Comparison of ENCODE assay signal across 12 cellular contexts in genomic region chr6:31538805-31539400, GRCh38. TPM values are rescaled to one million over a fixed set of nuclear protein-coding genes. Genes with fewer than 3 reads are reported as not detected.
DNase-seq lines count a peak whose midpoint lies in the region; ATAC-seq, FAIRE-seq and TF ChIP-seq lines count a peak whose summit lies in the region.
"Had no signal": no experiment of that assay in that cellular context is flagged by ENCODE, and none has a peak within 500 bp of the region (broad histone marks: within the 10 kb centered on the region; RNA-seq: fewer than 3 reads in every experiment).

No MANE protein-coding gene starts in this region.

- DNase-seq in activated T-cell treated with anti-CD3 and anti-CD28 coated beads, Interleukin-2, amount 50 U/mL, for 4 hours = no peak
- DNase-seq in activated T-cell treated with anti-CD3 and anti-CD28 coated beads for 4 hours (no peak), keratinocyte (ENCODE audit: low read depth, low spot score) (no peak), left lung (no peak), NCI-H2171 treated with DMSO at 0.1 percent for 48 hours (lab: John Stamatoyannopoulos, UW) (no peak)
- DNase-seq in activated naive CD8-positive, alpha-beta T cell treated with anti-CD3 and anti-CD28 coated beads, Interleukin-2, amount 10 ng/mL, durations not matched to agents 7 days and 5 days = no peak
- DNase-seq: foreskin keratinocyte, NCI-H345 had no signal

- H3K36me3 Mint-ChIP-seq in activated T-cell treated with anti-CD3 and anti-CD28 coated beads, Interleukin-2, amount 50 U/mL, for 4 hours (ENCODE audit: insufficient read depth) = peaks cover 58% of the 10 kb centered on the region
- peaks cover 54% of the 10 kb centered on the region for H3K36me3 Mint-ChIP-seq in activated naive CD8-positive, alpha-beta T cell treated with anti-CD3 and anti-CD28 coated beads, Interleukin-2, amount 10 ng/mL, durations not matched to agents 7 days and 5 days

- H3K9me3 ChIP-seq in keratinocyte (ENCODE audit: control insufficient read depth, low read depth, low read length) (no peaks in the 10 kb centered on the region), stomach smooth muscle (ENCODE audit: control insufficient read depth in 2 of 2, low read length in 2 of 2) (no peaks in the 10 kb centered on the region), left lung (no peaks in the 10 kb centered on the region)

- POLR2A ChIA-PET in activated naive CD8-positive, alpha-beta T cell treated with anti-CD3 and anti-CD28 coated beads, Interleukin-2, amount 10 ng/mL, durations not matched to agents 7 days and 5 days (lab: Charles Lee) = interaction anchor here (1.0 to 3.9 kb wide), 3 partner anchors 10 to 44 kb away, joined by 4 to 27 read pairs (median 10); partner anchors contain the start of genes MCCD1 and MICB

- dilution Hi-C loops in keratinocyte (cut with MboI; ENCODE audit: extremely low pct_ligation_motif_present, low sequenced_read_pairs) = no loop called here

- H3K4me1 Mint-ChIP-seq in activated T-cell treated with anti-CD3 and anti-CD28 coated beads, Interleukin-2, amount 50 U/mL, for 4 hours (ENCODE audit: low read depth) = peaks cover 51% of the 10 kb centered on the region
- peaks cover 56% of the 10 kb centered on the region for H3K4me1 Mint-ChIP-seq in activated naive CD8-positive, alpha-beta T cell treated with anti-CD3 and anti-CD28 coated beads, Interleukin-2, amount 10 ng/mL, durations not matched to agents 7 days and 5 days

- peak overlapping the region; percentile 49 for H3K9ac ChIP-seq in keratinocyte (ENCODE audit: control insufficient read depth, extremely low read depth, insufficient read depth, low read length)
- H3K9ac ChIP-seq in stomach smooth muscle (ENCODE audit: low read length in 2 of 2) = peak overlapping the region; percentile 30 to 98

- H3K9me1 ChIP-seq in keratinocyte (ENCODE audit: control insufficient read depth, extremely low read depth, insufficient read depth, low read length) = no peaks in the 10 kb centered on the region

- H3K4me3 Mint-ChIP-seq in activated T-cell treated with anti-CD3 and anti-CD28 coated beads, Interleukin-2, amount 50 U/mL, for 4 hours = peak overlapping the region; percentile 96
- H3K4me3 Mint-ChIP-seq in activated naive CD8-positive, alpha-beta T cell treated with anti-CD3 and anti-CD28 coated beads, Interleukin-2, amount 10 ng/mL, durations not matched to agents 7 days and 5 days = peak overlapping the region; percentile 95

- no peaks in the 10 kb centered on the region for H3K9me3 Mint-ChIP-seq in activated T-cell treated with anti-CD3 and anti-CD28 coated beads, Interleukin-2, amount 50 U/mL, for 4 hours
- no peaks in the 10 kb centered on the region for H3K9me3 Mint-ChIP-seq in activated naive CD8-positive, alpha-beta T cell treated with anti-CD3 and anti-CD28 coated beads, Interleukin-2, amount 10 ng/mL, durations not matched to agents 7 days and 5 days

- peak overlapping the region; percentile 72 for H3K27ac Mint-ChIP-seq in activated naive CD8-positive, alpha-beta T cell treated with anti-CD3 and anti-CD28 coated beads, Interleukin-2, amount 10 ng/mL, durations not matched to agents 7 days and 5 days

- intact Hi-C loops in left lung (cut with DNase I) = no loop called here

- H2AFZ ChIP-seq in keratinocyte (ENCODE audit: control insufficient read depth, low read length) = no peak overlapping the region

- TF ChIP-seq CTCF in keratinocyte (optimal IDR thresholded peaks at IDR 0.05 in 1 of 3, IDR thresholded peaks at IDR 0.05 in 1 of 3, conservative IDR thresholded peaks at IDR 0.05 in 1 of 3; ENCODE audit: extremely low read depth in 1 of 3, insufficient read depth in 2 of 3, low read length in 3 of 3) (no peak), left lung (IDR thresholded peaks at IDR 0.05) (no peak)

- H3K4me2 ChIP-seq in keratinocyte (ENCODE audit: control insufficient read depth, extremely low read depth, insufficient read depth, low read depth, low read length) = peak overlapping the region; percentile 98

- H3K4me1 ChIP-seq in keratinocyte (ENCODE audit: control insufficient read depth, extremely low read depth, insufficient read depth, low read length) = peaks cover 27% of the 10 kb centered on the region
- H3K4me1 ChIP-seq in stomach smooth muscle (ENCODE audit: control insufficient read depth, insufficient read depth, low read length) = peaks cover 39% of the 10 kb centered on the region
- peaks cover 20 to 61% of the 10 kb centered on the region in 2 donors for H3K4me1 ChIP-seq in left lung

- H3K27ac ChIP-seq in keratinocyte (ENCODE audit: control insufficient read depth, insufficient read depth, low read length) = peak overlapping the region; percentile 24
- H3K27ac ChIP-seq in stomach smooth muscle (ENCODE audit: low read length) = no peak overlapping the region
- H3K27ac ChIP-seq in left lung = no peak overlapping the region
- H3K27ac ChIP-seq: foreskin keratinocyte had no signal

- H3K4me3 ChIP-seq in keratinocyte (ENCODE audit: control insufficient read depth in 2 of 3, extremely low read depth in 1 of 3, insufficient read depth in 2 of 3, low read depth in 1 of 3, low read length in 3 of 3) (peak overlapping the region in 2 of 3 experiments; percentile 41 to 97), stomach smooth muscle (ENCODE audit: low read length in 2 of 2) (no peak overlapping the region), left lung (peak overlapping the region in 1 of 2 donors; percentile 83)

- H3K27me3 Mint-ChIP-seq in activated T-cell treated with anti-CD3 and anti-CD28 coated beads, Interleukin-2, amount 50 U/mL, for 4 hours (ENCODE audit: low read depth) = no peaks in the 10 kb centered on the region
- no peaks in the 10 kb centered on the region for H3K27me3 Mint-ChIP-seq in activated naive CD8-positive, alpha-beta T cell treated with anti-CD3 and anti-CD28 coated beads, Interleukin-2, amount 10 ng/mL, durations not matched to agents 7 days and 5 days

- no peak for FAIRE-seq in keratinocyte (lab: Jason Lieb, UNC)

- no peak for ATAC-seq in activated T-cell treated with anti-CD3 and anti-CD28 coated beads, Interleukin-2, amount 50 U/mL, for 4 hours
- no peak for ATAC-seq in activated naive CD8-positive, alpha-beta T cell treated with anti-CD3 and anti-CD28 coated beads, Interleukin-2, amount 10 ng/mL, durations not matched to agents 7 days and 5 days (ENCODE audit: low read depth)
- no peak for ATAC-seq in left lung
- no peak for ATAC-seq in HG03196 (IDR thresholded peaks at IDR 0.05; ENCODE audit: unreplicated experiment)
- ATAC-seq: foreskin keratinocyte had no signal

- H3K27me3 ChIP-seq in keratinocyte (ENCODE audit: control insufficient read depth, extremely low read depth, insufficient read depth, low read length) (no peaks in the 10 kb centered on the region), stomach smooth muscle (ENCODE audit: control insufficient read depth in 1 of 2, insufficient read depth in 2 of 2, low read length in 2 of 2) (no peaks in the 10 kb centered on the region), left lung (no peaks in the 10 kb centered on the region)
- H3K27me3 ChIP-seq: foreskin keratinocyte had no signal

- peaks cover 77% of the 10 kb centered on the region for H3K79me2 ChIP-seq in keratinocyte (ENCODE audit: control insufficient read depth, insufficient read depth, low read length)

- H4K20me1 ChIP-seq in keratinocyte (ENCODE audit: control insufficient read depth, extremely low read depth, insufficient read depth, low read length) = peaks cover 43% of the 10 kb centered on the region

- H3K36me3 ChIP-seq in keratinocyte (ENCODE audit: control insufficient read depth in 2 of 2, extremely low read depth in 1 of 2, insufficient read depth in 2 of 2, low read length in 2 of 2) (peaks cover 32 to 57% of the 10 kb centered on the region in 2 experiments), stomach smooth muscle (ENCODE audit: control insufficient read depth in 2 of 2, insufficient read depth in 2 of 2, low read length in 2 of 2) (peaks cover 44 to 47% of the 10 kb centered on the region in 2 donors), left lung (peaks cover 0 to 64% of the 10 kb centered on the region in 2 donors)

RNA-seq across cellular contexts. Expression of gene DDX39B, which starts 2.9 kb away (rescaled TPM):
- 100 to 1,000 TPM; 644 to 667 (median 666) TPM for total RNA-seq in activated T-cell treated with anti-CD3 and anti-CD28 coated beads, Interleukin-2, amount 50 U/mL, for 4 hours
- total RNA-seq in activated naive CD8-positive, alpha-beta T cell treated with anti-CD3 and anti-CD28 coated beads, Interleukin-2, amount 10 ng/mL, durations not matched to agents 7 days and 5 days = 100 to 1,000 TPM; 531 to 555 TPM
- polyA plus RNA-seq in keratinocyte = 270 to 540 TPM (median 314 TPM) in 3 replicates
- polyA plus RNA-seq in keratinocyte (2011; ENCODE audit: low read depth) = 131 TPM
- 156 and 228 TPM in 2 replicates for polyA plus RNA-seq in keratinocyte (2011; cell fraction: cytosol; rRNA removed)
- polyA plus RNA-seq in keratinocyte (2011; cell fraction: nucleus; rRNA removed) = 643 and 658 TPM in 2 replicates
- 172 and 266 TPM in 2 replicates for polyA plus RNA-seq in keratinocyte (2012; ENCODE audit: low replicate concordance)
- 432 to 600 TPM (median 568 TPM) in 3 replicates for polyA minus RNA-seq in keratinocyte
- polyA minus RNA-seq in keratinocyte (2011; cell fraction: cytosol; rRNA and poly(A)+ RNA removed) = 229 TPM
- 190 and 275 TPM in 2 replicates for polyA minus RNA-seq in keratinocyte (2011; cell fraction: nucleus; rRNA and poly(A)+ RNA removed)
- total RNA-seq in left lung = 100 to 1,000 TPM; 201 to 319 TPM

RNA-seq across cellular contexts. Expression of gene ATP6V1G2, which starts 7.5 kb away (rescaled TPM):
- under 1 TPM; 0.38 to 0.84 (median 0.58) TPM for total RNA-seq in activated T-cell treated with anti-CD3 and anti-CD28 coated beads, Interleukin-2, amount 50 U/mL, for 4 hours
- total RNA-seq in activated naive CD8-positive, alpha-beta T cell treated with anti-CD3 and anti-CD28 coated beads, Interleukin-2, amount 10 ng/mL, durations not matched to agents 7 days and 5 days = 1 to 10 TPM; 4.5 to 5.5 TPM
- 0.46 to 1.3 TPM (median 0.94 TPM) in 3 replicates for polyA plus RNA-seq in keratinocyte
- not detected for polyA plus RNA-seq in keratinocyte (2011; ENCODE audit: low read depth)
- polyA plus RNA-seq in keratinocyte (2011; cell fraction: cytosol; rRNA removed) = 0.36 and 0.58 TPM in 2 replicates
- 1.5 and 2.2 TPM in 2 replicates for polyA plus RNA-seq in keratinocyte (2011; cell fraction: nucleus; rRNA removed)
- polyA plus RNA-seq in keratinocyte (2012; ENCODE audit: low replicate concordance) = 0.36 and 0.48 TPM in 2 replicates
- 0.53 to 2.9 TPM in 2 of 3 replicates, not detected in the other for polyA minus RNA-seq in keratinocyte
- polyA minus RNA-seq in keratinocyte (2011; cell fraction: cytosol; rRNA and poly(A)+ RNA removed) = not detected
- not detected in 2 replicates for polyA minus RNA-seq in keratinocyte (2011; cell fraction: nucleus; rRNA and poly(A)+ RNA removed)
- total RNA-seq in left lung = 1 to 10 TPM; 1.0 to 1.6 TPM

RNA-seq across cellular contexts. Expression of gene NFKBIL1, which starts 8.5 kb away (rescaled TPM):
- total RNA-seq in activated T-cell treated with anti-CD3 and anti-CD28 coated beads, Interleukin-2, amount 50 U/mL, for 4 hours = 10 to 100 TPM in 2 of 3 donors, 1 to 10 TPM in 1; 9.3 to 12.8 (median 12.7) TPM
- total RNA-seq in activated naive CD8-positive, alpha-beta T cell treated with anti-CD3 and anti-CD28 coated beads, Interleukin-2, amount 10 ng/mL, durations not matched to agents 7 days and 5 days = 10 to 100 TPM; 15.4 to 17.6 TPM
- polyA plus RNA-seq in keratinocyte = 4.8 to 8.9 TPM (median 7.2 TPM) in 3 replicates
- polyA plus RNA-seq in keratinocyte (2011; ENCODE audit: low read depth) = 3.9 TPM
- polyA plus RNA-seq in keratinocyte (2011; cell fraction: cytosol; rRNA removed) = 4.1 and 11.0 TPM in 2 replicates
- polyA plus RNA-seq in keratinocyte (2011; cell fraction: nucleus; rRNA removed) = 5.9 and 10.3 TPM in 2 replicates
- 11.1 and 11.7 TPM in 2 replicates for polyA plus RNA-seq in keratinocyte (2012; ENCODE audit: low replicate concordance)
- polyA minus RNA-seq in keratinocyte = 1.2 to 6.2 TPM (median 2.1 TPM) in 3 replicates
- polyA minus RNA-seq in keratinocyte (2011; cell fraction: cytosol; rRNA and poly(A)+ RNA removed) = 15.3 TPM
- 5.4 and 6.5 TPM in 2 replicates for polyA minus RNA-seq in keratinocyte (2011; cell fraction: nucleus; rRNA and poly(A)+ RNA removed)
- total RNA-seq in left lung = 10 to 100 TPM; 15.0 to 17.2 TPM

RNA-seq across cellular contexts. Expression of gene MCCD1, which starts 10.1 kb away (rescaled TPM):
- total RNA-seq in activated T-cell treated with anti-CD3 and anti-CD28 coated beads, Interleukin-2, amount 50 U/mL, for 4 hours = not detected
- total RNA-seq in activated naive CD8-positive, alpha-beta T cell treated with anti-CD3 and anti-CD28 coated beads, Interleukin-2, amount 10 ng/mL, durations not matched to agents 7 days and 5 days = not detected
- polyA plus RNA-seq in keratinocyte = not detected in 3 replicates
- not detected for polyA plus RNA-seq in keratinocyte (2011; ENCODE audit: low read depth)
- polyA plus RNA-seq in keratinocyte (2011; cell fraction: cytosol; rRNA removed) = not detected in 2 replicates
- not detected in 2 replicates for polyA plus RNA-seq in keratinocyte (2011; cell fraction: nucleus; rRNA removed)
- polyA plus RNA-seq in keratinocyte (2012; ENCODE audit: low replicate concordance) = not detected in 2 replicates
- not detected in 3 replicates for polyA minus RNA-seq in keratinocyte
- polyA minus RNA-seq in keratinocyte (2011; cell fraction: cytosol; rRNA and poly(A)+ RNA removed) = not detected
- not detected in 2 replicates for polyA minus RNA-seq in keratinocyte (2011; cell fraction: nucleus; rRNA and poly(A)+ RNA removed)
- not detected for total RNA-seq in left lung
- total RNA-seq: activated CD8-positive, alpha-beta memory T cell treated with anti-CD3 and anti-CD28 coated beads for 36 hours; foreskin keratinocyte; temporal lobe had no signal
- polyA plus RNA-seq: foreskin keratinocyte had no signal

RNA-seq across cellular contexts. Expression of gene LTA, which starts 33.2 kb away (rescaled TPM):
- total RNA-seq in activated T-cell treated with anti-CD3 and anti-CD28 coated beads, Interleukin-2, amount 50 U/mL, for 4 hours = 1,000 to 10,000 TPM; 1,238 to 1,641 (median 1,296) TPM
- total RNA-seq in activated naive CD8-positive, alpha-beta T cell treated with anti-CD3 and anti-CD28 coated beads, Interleukin-2, amount 10 ng/mL, durations not matched to agents 7 days and 5 days = 10 to 100 TPM; 15.2 to 16.7 TPM
- polyA plus RNA-seq in keratinocyte = 0.04 TPM in 1 of 3 replicates, not detected in the others
- polyA plus RNA-seq in keratinocyte (2011; ENCODE audit: low read depth) = 0.32 TPM
- not detected in 2 replicates for polyA plus RNA-seq in keratinocyte (2011; cell fraction: cytosol; rRNA removed)
- not detected in 2 replicates for polyA plus RNA-seq in keratinocyte (2011; cell fraction: nucleus; rRNA removed)
- 0.23 TPM in 1 of 2 replicates, not detected in the other for polyA plus RNA-seq in keratinocyte (2012; ENCODE audit: low replicate concordance)
- not detected in 3 replicates for polyA minus RNA-seq in keratinocyte
- not detected for polyA minus RNA-seq in keratinocyte (2011; cell fraction: cytosol; rRNA and poly(A)+ RNA removed)
- not detected in 2 replicates for polyA minus RNA-seq in keratinocyte (2011; cell fraction: nucleus; rRNA and poly(A)+ RNA removed)
- under 1 TPM; 0.17 to 0.65 TPM for total RNA-seq in left lung
- total RNA-seq: foreskin keratinocyte, temporal lobe had no signal
- polyA plus RNA-seq: foreskin keratinocyte had no signal

Comparison
In these comparisons a context has a peak if more than half of its experiments do, and no peak if none do; other contexts are left out.
1. H3K4me3 ChIP-seq: peak in keratinocyte (2 of 3); none in stomach smooth muscle (0 of 2).